ENCODE assay signal across 1 cellular context in genomic region chr4:48340905-48341775, GRCh38.
A peak's percentile ranks its signal among the peaks of the same experiment; 100 is the strongest.
TF ChIP-seq lines count a peak whose summit lies in the region.

TSS of gene SLAIN2 (plus strand) at chr4:48341529. CDS start at chr4:48341740, 211 bp downstream.

TF ChIP-seq in HepG2, 621 proteins besides CTCF, POLR2A, EP300 and RAD21 (continued from another document and continues in another):
- TF ChIP-seq, protein P1, sequence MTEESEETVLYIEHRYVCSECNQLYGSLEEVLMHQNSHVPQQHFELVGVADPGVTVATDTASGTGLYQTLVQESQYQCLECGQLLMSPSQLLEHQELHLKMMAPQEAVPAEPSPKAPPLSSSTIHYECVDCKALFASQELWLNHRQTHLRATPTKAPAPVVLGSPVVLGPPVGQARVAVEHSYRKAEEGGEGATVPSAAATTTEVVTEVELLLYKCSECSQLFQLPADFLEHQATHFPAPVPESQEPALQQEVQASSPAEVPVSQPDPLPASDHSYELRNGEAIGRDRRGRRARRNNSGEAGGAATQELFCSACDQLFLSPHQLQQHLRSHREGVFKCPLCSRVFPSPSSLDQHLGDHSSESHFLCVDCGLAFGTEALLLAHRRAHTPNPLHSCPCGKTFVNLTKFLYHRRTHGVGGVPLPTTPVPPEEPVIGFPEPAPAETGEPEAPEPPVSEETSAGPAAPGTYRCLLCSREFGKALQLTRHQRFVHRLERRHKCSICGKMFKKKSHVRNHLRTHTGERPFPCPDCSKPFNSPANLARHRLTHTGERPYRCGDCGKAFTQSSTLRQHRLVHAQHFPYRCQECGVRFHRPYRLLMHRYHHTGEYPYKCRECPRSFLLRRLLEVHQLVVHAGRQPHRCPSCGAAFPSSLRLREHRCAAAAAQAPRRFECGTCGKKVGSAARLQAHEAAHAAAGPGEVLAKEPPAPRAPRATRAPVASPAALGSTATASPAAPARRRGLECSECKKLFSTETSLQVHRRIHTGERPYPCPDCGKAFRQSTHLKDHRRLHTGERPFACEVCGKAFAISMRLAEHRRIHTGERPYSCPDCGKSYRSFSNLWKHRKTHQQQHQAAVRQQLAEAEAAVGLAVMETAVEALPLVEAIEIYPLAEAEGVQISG (CRISPR knock-in tag; IDR thresholded peaks at IDR 0.05): peak; percentile 74
- no peak for TF ChIP-seq RBAK (CRISPR knock-in tag; IDR thresholded peaks at IDR 0.05)
- no peak for TF ChIP-seq THAP8 (CRISPR knock-in tag; IDR thresholded peaks at IDR 0.05; ENCODE audit: borderline replicate concordance)
- no peak for TF ChIP-seq PHB2 (IDR thresholded peaks at IDR 0.05; ENCODE audit: partially characterized antibody)
- TF ChIP-seq ZNF335 (CRISPR knock-in tag; IDR thresholded peaks at IDR 0.05): no peak
- TF ChIP-seq ZNF510 (CRISPR knock-in tag; IDR thresholded peaks at IDR 0.05; ENCODE audit: low read depth): no peak
- TF ChIP-seq GTF3A (CRISPR knock-in tag; conservative IDR thresholded peaks at IDR 0.05): no peak
- TF ChIP-seq, protein P2, sequence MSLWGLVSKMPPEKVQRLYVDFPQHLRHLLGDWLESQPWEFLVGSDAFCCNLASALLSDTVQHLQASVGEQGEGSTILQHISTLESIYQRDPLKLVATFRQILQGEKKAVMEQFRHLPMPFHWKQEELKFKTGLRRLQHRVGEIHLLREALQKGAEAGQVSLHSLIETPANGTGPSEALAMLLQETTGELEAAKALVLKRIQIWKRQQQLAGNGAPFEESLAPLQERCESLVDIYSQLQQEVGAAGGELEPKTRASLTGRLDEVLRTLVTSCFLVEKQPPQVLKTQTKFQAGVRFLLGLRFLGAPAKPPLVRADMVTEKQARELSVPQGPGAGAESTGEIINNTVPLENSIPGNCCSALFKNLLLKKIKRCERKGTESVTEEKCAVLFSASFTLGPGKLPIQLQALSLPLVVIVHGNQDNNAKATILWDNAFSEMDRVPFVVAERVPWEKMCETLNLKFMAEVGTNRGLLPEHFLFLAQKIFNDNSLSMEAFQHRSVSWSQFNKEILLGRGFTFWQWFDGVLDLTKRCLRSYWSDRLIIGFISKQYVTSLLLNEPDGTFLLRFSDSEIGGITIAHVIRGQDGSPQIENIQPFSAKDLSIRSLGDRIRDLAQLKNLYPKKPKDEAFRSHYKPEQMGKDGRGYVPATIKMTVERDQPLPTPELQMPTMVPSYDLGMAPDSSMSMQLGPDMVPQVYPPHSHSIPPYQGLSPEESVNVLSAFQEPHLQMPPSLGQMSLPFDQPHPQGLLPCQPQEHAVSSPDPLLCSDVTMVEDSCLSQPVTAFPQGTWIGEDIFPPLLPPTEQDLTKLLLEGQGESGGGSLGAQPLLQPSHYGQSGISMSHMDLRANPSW (CRISPR knock-in tag; IDR thresholded peaks at IDR 0.05; ENCODE audit: borderline replicate concordance): no peak
- TF ChIP-seq MAZ (IDR thresholded peaks at IDR 0.05; ENCODE audit: borderline replicate concordance, low read depth, low read length): peak; percentile 61
- TF ChIP-seq MAZ (CRISPR knock-in tag; IDR thresholded peaks at IDR 0.05; ENCODE audit: low read depth): peak; percentile 85
- peak; percentile 89 for TF ChIP-seq ZFY (CRISPR knock-in tag; IDR thresholded peaks at IDR 0.05)
- no peak for TF ChIP-seq SRSF1 (optimal IDR thresholded peaks at IDR 0.05; ENCODE audit: low read depth, low read length)
- no peak for TF ChIP-seq DPF2 (CRISPR knock-in tag; IDR thresholded peaks at IDR 0.05; ENCODE audit: borderline replicate concordance, low read depth)
- TF ChIP-seq KDM5A (IDR thresholded peaks at IDR 0.05; ENCODE audit: borderline replicate concordance, low read length): no peak; the same call in 1 of the 2 replicates
- TF ChIP-seq IRX3 (CRISPR knock-in tag; IDR thresholded peaks at IDR 0.05; ENCODE audit: borderline replicate concordance, low read depth): no peak
- no peak for TF ChIP-seq ZNF225 (CRISPR knock-in tag; IDR thresholded peaks at IDR 0.05)
- TF ChIP-seq ZNF230 (CRISPR knock-in tag; IDR thresholded peaks at IDR 0.05): no peak
- peak; percentile 63; the same call in 1 of the 2 replicates for TF ChIP-seq ZNF232 (CRISPR knock-in tag; IDR thresholded peaks at IDR 0.05; ENCODE audit: borderline replicate concordance)
- 0 out of 2 replicates have a peak, but pooled peaks have one; percentile 51 for TF ChIP-seq ZNF547 (CRISPR knock-in tag; IDR thresholded peaks at IDR 0.05)
- TF ChIP-seq RORA (CRISPR knock-in tag; IDR thresholded peaks at IDR 0.05): no peak
- no peak for TF ChIP-seq EZH2 (conservative IDR thresholded peaks at IDR 0.05; ENCODE audit: low read depth, low read length)
- TF ChIP-seq ARNTL (CRISPR knock-in tag; IDR thresholded peaks at IDR 0.05): no peak
- no peak for TF ChIP-seq JUNB (CRISPR knock-in tag; IDR thresholded peaks at IDR 0.05; ENCODE audit: borderline replicate concordance)
- TF ChIP-seq CHCHD3 (CRISPR knock-in tag; IDR thresholded peaks at IDR 0.05): no peak
- TF ChIP-seq MTA1 (CRISPR knock-in tag; IDR thresholded peaks at IDR 0.05; ENCODE audit: borderline replicate concordance): peak; percentile 65; the same call in 1 of the 2 replicates
- TF ChIP-seq ZNF160 (CRISPR knock-in tag; IDR thresholded peaks at IDR 0.05): no peak
- TF ChIP-seq ZNF382 (CRISPR knock-in tag; IDR thresholded peaks at IDR 0.05; ENCODE audit: borderline replicate concordance): no peak
- TF ChIP-seq BCL3 (CRISPR knock-in tag; IDR thresholded peaks at IDR 0.05): no peak
- no peak for TF ChIP-seq ZNF251 (CRISPR knock-in tag; IDR thresholded peaks at IDR 0.05)
- TF ChIP-seq CBX5 (CRISPR knock-in tag; IDR thresholded peaks at IDR 0.05; ENCODE audit: borderline replicate concordance): 0 out of 2 replicates have a peak, but pooled peaks have one; percentile 38
- TF ChIP-seq KDM2A (CRISPR knock-in tag; IDR thresholded peaks at IDR 0.05; ENCODE audit: borderline replicate concordance, low read depth): peak; percentile 83; the same call in 1 of the 2 replicates
- TF ChIP-seq, protein P3, sequence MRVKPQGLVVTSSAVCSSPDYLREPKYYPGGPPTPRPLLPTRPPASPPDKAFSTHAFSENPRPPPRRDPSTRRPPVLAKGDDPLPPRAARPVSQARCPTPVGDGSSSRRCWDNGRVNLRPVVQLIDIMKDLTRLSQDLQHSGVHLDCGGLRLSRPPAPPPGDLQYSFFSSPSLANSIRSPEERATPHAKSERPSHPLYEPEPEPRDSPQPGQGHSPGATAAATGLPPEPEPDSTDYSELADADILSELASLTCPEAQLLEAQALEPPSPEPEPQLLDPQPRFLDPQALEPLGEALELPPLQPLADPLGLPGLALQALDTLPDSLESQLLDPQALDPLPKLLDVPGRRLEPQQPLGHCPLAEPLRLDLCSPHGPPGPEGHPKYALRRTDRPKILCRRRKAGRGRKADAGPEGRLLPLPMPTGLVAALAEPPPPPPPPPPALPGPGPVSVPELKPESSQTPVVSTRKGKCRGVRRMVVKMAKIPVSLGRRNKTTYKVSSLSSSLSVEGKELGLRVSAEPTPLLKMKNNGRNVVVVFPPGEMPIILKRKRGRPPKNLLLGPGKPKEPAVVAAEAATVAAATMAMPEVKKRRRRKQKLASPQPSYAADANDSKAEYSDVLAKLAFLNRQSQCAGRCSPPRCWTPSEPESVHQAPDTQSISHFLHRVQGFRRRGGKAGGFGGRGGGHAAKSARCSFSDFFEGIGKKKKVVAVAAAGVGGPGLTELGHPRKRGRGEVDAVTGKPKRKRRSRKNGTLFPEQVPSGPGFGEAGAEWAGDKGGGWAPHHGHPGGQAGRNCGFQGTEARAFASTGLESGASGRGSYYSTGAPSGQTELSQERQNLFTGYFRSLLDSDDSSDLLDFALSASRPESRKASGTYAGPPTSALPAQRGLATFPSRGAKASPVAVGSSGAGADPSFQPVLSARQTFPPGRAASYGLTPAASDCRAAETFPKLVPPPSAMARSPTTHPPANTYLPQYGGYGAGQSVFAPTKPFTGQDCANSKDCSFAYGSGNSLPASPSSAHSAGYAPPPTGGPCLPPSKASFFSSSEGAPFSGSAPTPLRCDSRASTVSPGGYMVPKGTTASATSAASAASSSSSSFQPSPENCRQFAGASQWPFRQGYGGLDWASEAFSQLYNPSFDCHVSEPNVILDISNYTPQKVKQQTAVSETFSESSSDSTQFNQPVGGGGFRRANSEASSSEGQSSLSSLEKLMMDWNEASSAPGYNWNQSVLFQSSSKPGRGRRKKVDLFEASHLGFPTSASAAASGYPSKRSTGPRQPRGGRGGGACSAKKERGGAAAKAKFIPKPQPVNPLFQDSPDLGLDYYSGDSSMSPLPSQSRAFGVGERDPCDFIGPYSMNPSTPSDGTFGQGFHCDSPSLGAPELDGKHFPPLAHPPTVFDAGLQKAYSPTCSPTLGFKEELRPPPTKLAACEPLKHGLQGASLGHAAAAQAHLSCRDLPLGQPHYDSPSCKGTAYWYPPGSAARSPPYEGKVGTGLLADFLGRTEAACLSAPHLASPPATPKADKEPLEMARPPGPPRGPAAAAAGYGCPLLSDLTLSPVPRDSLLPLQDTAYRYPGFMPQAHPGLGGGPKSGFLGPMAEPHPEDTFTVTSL (CRISPR knock-in tag; IDR thresholded peaks at IDR 0.05; ENCODE audit: borderline replicate concordance): no peak; the same call in 1 of the 2 replicates
- no peak for TF ChIP-seq CENPBD1 (CRISPR knock-in tag; IDR thresholded peaks at IDR 0.05; ENCODE audit: borderline replicate concordance, low read depth)
- TF ChIP-seq, protein P4, sequence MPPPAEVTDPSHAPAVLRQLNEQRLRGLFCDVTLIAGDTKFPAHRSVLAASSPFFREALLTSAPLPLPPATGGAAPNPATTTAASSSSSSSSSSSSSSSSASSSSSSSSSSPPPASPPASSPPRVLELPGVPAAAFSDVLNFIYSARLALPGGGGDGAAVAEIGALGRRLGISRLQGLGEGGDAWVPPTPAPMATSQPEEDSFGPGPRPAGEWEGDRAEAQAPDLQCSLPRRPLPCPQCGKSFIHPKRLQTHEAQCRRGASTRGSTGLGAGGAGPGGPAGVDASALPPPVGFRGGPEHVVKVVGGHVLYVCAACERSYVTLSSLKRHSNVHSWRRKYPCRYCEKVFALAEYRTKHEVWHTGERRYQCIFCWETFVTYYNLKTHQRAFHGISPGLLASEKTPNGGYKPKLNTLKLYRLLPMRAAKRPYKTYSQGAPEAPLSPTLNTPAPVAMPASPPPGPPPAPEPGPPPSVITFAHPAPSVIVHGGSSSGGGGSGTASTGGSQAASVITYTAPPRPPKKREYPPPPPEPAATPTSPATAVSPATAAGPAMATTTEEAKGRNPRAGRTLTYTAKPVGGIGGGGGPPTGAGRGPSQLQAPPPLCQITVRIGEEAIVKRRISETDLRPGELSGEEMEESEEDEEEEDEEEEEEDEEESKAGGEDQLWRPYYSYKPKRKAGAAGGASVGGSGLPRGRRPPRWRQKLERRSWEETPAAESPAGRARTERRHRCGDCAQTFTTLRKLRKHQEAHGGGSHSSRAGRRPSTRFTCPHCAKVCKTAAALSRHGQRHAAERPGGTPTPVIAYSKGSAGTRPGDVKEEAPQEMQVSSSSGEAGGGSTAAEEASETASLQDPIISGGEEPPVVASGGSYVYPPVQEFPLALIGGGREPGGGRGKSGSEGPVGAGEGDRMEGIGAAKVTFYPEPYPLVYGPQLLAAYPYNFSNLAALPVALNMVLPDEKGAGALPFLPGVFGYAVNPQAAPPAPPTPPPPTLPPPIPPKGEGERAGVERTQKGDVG (CRISPR knock-in tag; IDR thresholded peaks at IDR 0.05; ENCODE audit: borderline replicate concordance): no peak
- TF ChIP-seq NFIB (CRISPR knock-in tag; IDR thresholded peaks at IDR 0.05; ENCODE audit: borderline replicate concordance): no peak
- TF ChIP-seq FOXJ3 (CRISPR knock-in tag; IDR thresholded peaks at IDR 0.05; ENCODE audit: borderline replicate concordance): no peak
- no peak for TF ChIP-seq ZFYVE20 (CRISPR knock-in tag; IDR thresholded peaks at IDR 0.05; ENCODE audit: borderline replicate concordance, low read depth)
- TF ChIP-seq TCF7 (IDR thresholded peaks at IDR 0.05; ENCODE audit: low read depth): no peak
- TF ChIP-seq, protein P5, sequence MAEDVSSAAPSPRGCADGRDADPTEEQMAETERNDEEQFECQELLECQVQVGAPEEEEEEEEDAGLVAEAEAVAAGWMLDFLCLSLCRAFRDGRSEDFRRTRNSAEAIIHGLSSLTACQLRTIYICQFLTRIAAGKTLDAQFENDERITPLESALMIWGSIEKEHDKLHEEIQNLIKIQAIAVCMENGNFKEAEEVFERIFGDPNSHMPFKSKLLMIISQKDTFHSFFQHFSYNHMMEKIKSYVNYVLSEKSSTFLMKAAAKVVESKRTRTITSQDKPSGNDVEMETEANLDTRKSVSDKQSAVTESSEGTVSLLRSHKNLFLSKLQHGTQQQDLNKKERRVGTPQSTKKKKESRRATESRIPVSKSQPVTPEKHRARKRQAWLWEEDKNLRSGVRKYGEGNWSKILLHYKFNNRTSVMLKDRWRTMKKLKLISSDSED (CRISPR knock-in tag; IDR thresholded peaks at IDR 0.05): no peak
- peak; percentile 33; the same call in 1 of the 2 replicates for TF ChIP-seq ETV5 (CRISPR knock-in tag; IDR thresholded peaks at IDR 0.05; ENCODE audit: borderline replicate concordance)
- no peak for TF ChIP-seq MYPOP (CRISPR knock-in tag; IDR thresholded peaks at IDR 0.05)
- TF ChIP-seq ZNF501 (CRISPR knock-in tag; IDR thresholded peaks at IDR 0.05): no peak
- no peak for TF ChIP-seq IKZF1 (IDR thresholded peaks at IDR 0.05)
- no peak for TF ChIP-seq CEBPG (CRISPR knock-in tag; IDR thresholded peaks at IDR 0.05)
- no peak for TF ChIP-seq GLI4 (CRISPR knock-in tag; IDR thresholded peaks at IDR 0.05; ENCODE audit: borderline replicate concordance)
